ENCODE assay signal across 1 cellular context in genomic region chr18:12377556-12378553, GRCh38.
TF ChIP-seq lines count a peak whose summit lies in the region.

No MANE protein-coding gene starts in this region.

TF ChIP-seq in HepG2, 621 proteins besides CTCF, POLR2A, EP300 and RAD21 (continued from another document and continues in another):
- TF ChIP-seq PREB (CRISPR knock-in tag; IDR thresholded peaks at IDR 0.05) (no peak), ZNF329 (CRISPR knock-in tag; IDR thresholded peaks at IDR 0.05; ENCODE audit: low read depth) (no peak), AKNA (CRISPR knock-in tag; IDR thresholded peaks at IDR 0.05; ENCODE audit: borderline replicate concordance) (no peak), ATM (IDR thresholded peaks at IDR 0.05; ENCODE audit: borderline replicate concordance) (no peak), KLF15 (CRISPR knock-in tag; IDR thresholded peaks at IDR 0.05; ENCODE audit: borderline replicate concordance) (no peak), CENPX (CRISPR knock-in tag; IDR thresholded peaks at IDR 0.05) (no peak), NR3C1 (CRISPR knock-in tag; IDR thresholded peaks at IDR 0.05) (no peak), ZNF24 (IDR thresholded peaks at IDR 0.05) (no peak), SRY (CRISPR knock-in tag; IDR thresholded peaks at IDR 0.05) (no peak), RERE (CRISPR knock-in tag; IDR thresholded peaks at IDR 0.05; ENCODE audit: low read depth) (no peak), SMAD1 (CRISPR knock-in tag; IDR thresholded peaks at IDR 0.05; ENCODE audit: borderline replicate concordance, low read depth) (no peak), ZNF383 (CRISPR knock-in tag; IDR thresholded peaks at IDR 0.05; ENCODE audit: borderline replicate concordance) (no peak), ZNF550 (CRISPR knock-in tag; IDR thresholded peaks at IDR 0.05; ENCODE audit: borderline replicate concordance) (no peak), MED1 (CRISPR knock-in tag; IDR thresholded peaks at IDR 0.05) (peak; percentile 59; the same call in 1 of the 2 replicates), ZNF576 (CRISPR knock-in tag; IDR thresholded peaks at IDR 0.05) (no peak), PRDM10 (CRISPR knock-in tag; IDR thresholded peaks at IDR 0.05; ENCODE audit: low read depth) (peak; percentile 78), ZNF451 (CRISPR knock-in tag; IDR thresholded peaks at IDR 0.05) (no peak), ZNF205 (CRISPR knock-in tag; IDR thresholded peaks at IDR 0.05) (peak; percentile 23; the same call in 1 of the 2 replicates), ZBTB20 (CRISPR knock-in tag; IDR thresholded peaks at IDR 0.05; ENCODE audit: borderline replicate concordance, low read depth) (no peak), EED (CRISPR knock-in tag; IDR thresholded peaks at IDR 0.05) (no peak), SP1 (IDR thresholded peaks at IDR 0.05) (no peak), SP1 (CRISPR knock-in tag; IDR thresholded peaks at IDR 0.05) (0 out of 2 replicates have a peak, but pooled peaks have one; percentile 23), KLF6 (CRISPR knock-in tag; IDR thresholded peaks at IDR 0.05) (peak; percentile 60; the same call in 1 of the 2 replicates), GATAD1 (CRISPR knock-in tag; IDR thresholded peaks at IDR 0.05) (peak; percentile 50; the same call in 1 of the 2 replicates), ATF4 (CRISPR knock-in tag; IDR thresholded peaks at IDR 0.05) (no peak), ZNF572 (CRISPR knock-in tag; IDR thresholded peaks at IDR 0.05) (no peak), ZNF552 (CRISPR knock-in tag; IDR thresholded peaks at IDR 0.05; ENCODE audit: borderline replicate concordance) (peak; percentile 74; the same call in 1 of the 2 replicates), ZNF574 (CRISPR knock-in tag; IDR thresholded peaks at IDR 0.05) (peak; percentile 51; the same call in 1 of the 2 replicates), PTBP1 (IDR thresholded peaks at IDR 0.05; ENCODE audit: low read depth, low read length, poor library complexity, severe bottlenecking) (no peak), HNF4G (IDR thresholded peaks at IDR 0.05; ENCODE audit: borderline replicate concordance, low read depth, low read length) (no peak), HNF4G (CRISPR knock-in tag; IDR thresholded peaks at IDR 0.05; ENCODE audit: borderline replicate concordance, low read depth) (no peak), MTERF4 (CRISPR knock-in tag; IDR thresholded peaks at IDR 0.05) (0 out of 2 replicates have a peak, but pooled peaks have one; percentile 69), IRX3 (CRISPR knock-in tag; IDR thresholded peaks at IDR 0.05; ENCODE audit: borderline replicate concordance, low read depth) (no peak), ZNF496 (CRISPR knock-in tag; IDR thresholded peaks at IDR 0.05; ENCODE audit: insufficient replicate concordance) (no peak), ZNF10 (CRISPR knock-in tag; IDR thresholded peaks at IDR 0.05; ENCODE audit: borderline replicate concordance, low read depth) (no peak), RBM22 (optimal IDR thresholded peaks at IDR 0.05; ENCODE audit: low read length) (peak; percentile 14), ELK4 (CRISPR knock-in tag; IDR thresholded peaks at IDR 0.05; ENCODE audit: borderline replicate concordance) (no peak), TEAD2 (CRISPR knock-in tag; IDR thresholded peaks at IDR 0.05) (no peak), ZNF569 (CRISPR knock-in tag; IDR thresholded peaks at IDR 0.05; ENCODE audit: borderline replicate concordance) (no peak), THAP11 (CRISPR knock-in tag; IDR thresholded peaks at IDR 0.05) (no peak)
